21 cellular contexts compared by ENCODE assay signal in the genomic region with DNA sequence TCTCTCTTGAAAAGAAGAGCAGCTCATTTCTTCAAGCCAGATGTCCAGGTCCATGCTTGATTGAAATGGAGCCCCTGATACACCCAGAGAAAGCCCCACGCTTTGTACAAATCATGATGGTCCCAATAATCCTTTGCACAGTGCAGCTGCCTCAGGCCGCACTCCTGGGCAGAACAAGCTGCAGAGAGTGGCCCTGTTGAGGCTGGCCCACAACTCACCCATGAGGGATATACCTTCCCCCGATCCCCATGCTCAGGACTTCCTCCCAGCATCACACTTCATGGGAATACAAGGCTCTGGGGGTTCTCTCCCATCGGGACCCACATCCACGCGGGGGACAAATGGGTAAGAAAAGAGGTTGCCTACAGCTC.
"Had no signal": no experiment of that assay in that cellular context is flagged by ENCODE, and none has a peak within 500 bp of the region (broad histone marks: within the 10 kb centered on the region; RNA-seq: fewer than 3 reads in every experiment).

No MANE protein-coding gene starts in this region.

- DNase-seq: activated CD4-positive, alpha-beta T cell treated with anti-CD3 and anti-CD28 coated beads for 1 hour; activated gamma-delta T cell; activated T-cell treated with anti-CD3 and anti-CD28 coated beads, Interleukin-2, amount 50 U/mL, for 72 hours; endodermal cell; foreskin melanocyte; left ventricle myocardium inferior; mucosa of descending colon; naive thymus-derived CD4-positive, alpha-beta T cell; ovary; stimulated activated CD4-positive, alpha-beta T cell treated with anti-CD3 and anti-CD28 coated beads, Interleukin-2, amount 100 ng/mL, for 24 hours; stimulated activated naive CD4-positive, alpha-beta T cell treated with Interleukin-2 at 50 U/mL for 16 hours; SW 1271; transverse colon; WERI-Rb-1 had no signal

- ATAC-seq: activated naive CD4-positive, alpha-beta T cell treated with anti-CD3 and anti-CD28 coated beads, Interleukin-2, amount 50 U/mL, for 72 hours; activated T-cell treated with anti-CD3 and anti-CD28 coated beads, Interleukin-2, amount 50 U/mL, for 72 hours; mucosa of descending colon; naive thymus-derived CD4-positive, alpha-beta T cell; sciatic nerve had no signal

- H3K27ac ChIP-seq: epithelial cell of prostate, left ventricle myocardium inferior, ovary, suprapubic skin, transverse colon, vagina, WERI-Rb-1 had no signal

- H3K9me3 ChIP-seq: left ventricle myocardium inferior, mucosa of descending colon, ovary, suprapubic skin, transverse colon, vagina had no signal

- H3K36me3 ChIP-seq: ovary, transverse colon, vagina had no signal

- H3K9me3 Mint-ChIP-seq: activated naive CD4-positive, alpha-beta T cell treated with anti-CD3 and anti-CD28 coated beads, Interleukin-2, amount 50 U/mL, for 72 hours; activated T-cell treated with anti-CD3 and anti-CD28 coated beads, Interleukin-2, amount 50 U/mL, for 72 hours; endodermal cell had no signal

- H3K4me1 Mint-ChIP-seq: endodermal cell had no signal

- H3K27ac Mint-ChIP-seq: activated T-cell treated with anti-CD3 and anti-CD28 coated beads, Interleukin-2, amount 50 U/mL, for 72 hours; endodermal cell; naive thymus-derived CD4-positive, alpha-beta T cell had no signal

- H3K36me3 Mint-ChIP-seq: activated naive CD4-positive, alpha-beta T cell treated with anti-CD3 and anti-CD28 coated beads, Interleukin-2, amount 50 U/mL, for 72 hours; naive thymus-derived CD4-positive, alpha-beta T cell had no signal

- H3K27me3 ChIP-seq: dorsolateral prefrontal cortex, ovary, suprapubic skin, transverse colon, vagina had no signal

- FAIRE-seq: colon had no signal

- H3K4me3 Mint-ChIP-seq: activated T-cell treated with anti-CD3 and anti-CD28 coated beads, Interleukin-2, amount 50 U/mL, for 72 hours; endodermal cell; naive thymus-derived CD4-positive, alpha-beta T cell had no signal

- H3K4me3 ChIP-seq: dorsolateral prefrontal cortex, left ventricle myocardium inferior, mucosa of descending colon, ovary, suprapubic skin, transverse colon, vagina had no signal
